Comparison of ENCODE assay signal across 29 cellular contexts in genomic region chr18:52937840-52938239, GRCh38.
"Had no signal": no experiment of that assay in that cellular context is flagged by ENCODE, and none has a peak within 500 bp of the region (broad histone marks: within the 10 kb centered on the region; RNA-seq: fewer than 3 reads in every experiment).

No MANE protein-coding gene starts in this region.

- ATAC-seq: activated CD4-positive, alpha-beta T cell treated with anti-CD3 and anti-CD28 coated beads for 36 hours; activated CD8-positive, alpha-beta memory T cell treated with anti-CD3 and anti-CD28 coated beads, Interleukin-2, amount 10 ng/mL, durations not matched to agents 7 days and 5 days; activated CD8-positive, alpha-beta T cell treated with anti-CD3 and anti-CD28 coated beads, Interleukin-2, amount 10 ng/mL, durations not matched to agents 7 days and 5 days; activated naive CD8-positive, alpha-beta T cell treated with anti-CD3 and anti-CD28 coated beads, Interleukin-2, amount 50 U/mL, for 24 hours; body of pancreas; gastroesophageal sphincter; heart right ventricle had no signal

- DNase-seq: activated CD4-positive, alpha-beta memory T cell treated with anti-CD3 and anti-CD28 coated beads for 36 hours; activated CD4-positive, alpha-beta T cell treated with anti-CD3 and anti-CD28 coated beads for 36 hours; activated CD4-positive, alpha-beta T cell treated with anti-CD3 and anti-CD28 coated beads, Interleukin-2, amount 10 ng/mL, durations not matched to agents 24 days and 14 days; activated CD4-positive, CD25-positive, alpha-beta regulatory T cell; activated CD4-positive, CD25-positive, alpha-beta regulatory T cell treated with anti-CD3 and anti-CD28 coated beads, Interleukin-2, amount 50 U/mL, for 72 hours; activated CD8-positive, alpha-beta memory T cell treated with anti-CD3 and anti-CD28 coated beads, Interleukin-2, amount 10 ng/mL, durations not matched to agents 7 days and 5 days; activated CD8-positive, alpha-beta memory T cell treated with anti-CD3 and anti-CD28 coated beads, Interleukin-2, amount 50 U/mL, for 4 hours; activated CD8-positive, alpha-beta T cell treated with anti-CD3 and anti-CD28 coated beads, Interleukin-2, amount 10 ng/mL, durations not matched to agents 7 days and 5 days; activated effector memory CD4-positive, alpha-beta T cell treated with anti-CD3 and anti-CD28 coated beads, Interleukin-2, amount 50 U/mL, for 16 hours; activated naive CD4-positive, alpha-beta T cell treated with anti-CD3 and anti-CD28 coated beads for 36 hours; activated naive CD8-positive, alpha-beta T cell treated with anti-CD3 and anti-CD28 coated beads for 36 hours; activated naive CD8-positive, alpha-beta T cell treated with anti-CD3 and anti-CD28 coated beads, Interleukin-2, amount 50 U/mL, for 24 hours; activated T-cell treated with anti-CD3 and anti-CD28 coated beads, Interleukin-2, amount 50 U/mL, for 1 hour; activated T-cell treated with anti-CD3 and anti-CD28 coated beads, Interleukin-2, amount 50 U/mL, for 48 hours; adrenal gland; amygdala; aorta; body of pancreas; dorsolateral prefrontal cortex; effector memory CD4-positive, alpha-beta T cell; endodermal cell; erythroblast; foreskin melanocyte; heart right ventricle; T-helper 2 cell had no signal

- H3K27ac ChIP-seq: adrenal gland, body of pancreas, coronary artery, dorsolateral prefrontal cortex, esophagus muscularis mucosa, gastroesophageal sphincter, heart right ventricle, hepatocyte had no signal

- H3K4me3 ChIP-seq: adrenal gland, body of pancreas, coronary artery, dorsolateral prefrontal cortex, esophagus muscularis mucosa, gastroesophageal sphincter, heart right ventricle, hepatocyte had no signal

- H3K9me3 ChIP-seq: adrenal gland, body of pancreas, esophagus muscularis mucosa, gastroesophageal sphincter, heart right ventricle had no signal

- H3K27me3 ChIP-seq: adrenal gland, body of pancreas, dorsolateral prefrontal cortex, esophagus muscularis mucosa, gastroesophageal sphincter, heart right ventricle, hepatocyte had no signal

- H3K36me3 ChIP-seq: adrenal gland, esophagus muscularis mucosa, gastroesophageal sphincter, heart right ventricle had no signal

- H3K4me1 ChIP-seq: adrenal gland, body of pancreas, esophagus muscularis mucosa, gastroesophageal sphincter, heart right ventricle had no signal
